8 cellular contexts compared by ENCODE assay signal in the genomic region with DNA sequence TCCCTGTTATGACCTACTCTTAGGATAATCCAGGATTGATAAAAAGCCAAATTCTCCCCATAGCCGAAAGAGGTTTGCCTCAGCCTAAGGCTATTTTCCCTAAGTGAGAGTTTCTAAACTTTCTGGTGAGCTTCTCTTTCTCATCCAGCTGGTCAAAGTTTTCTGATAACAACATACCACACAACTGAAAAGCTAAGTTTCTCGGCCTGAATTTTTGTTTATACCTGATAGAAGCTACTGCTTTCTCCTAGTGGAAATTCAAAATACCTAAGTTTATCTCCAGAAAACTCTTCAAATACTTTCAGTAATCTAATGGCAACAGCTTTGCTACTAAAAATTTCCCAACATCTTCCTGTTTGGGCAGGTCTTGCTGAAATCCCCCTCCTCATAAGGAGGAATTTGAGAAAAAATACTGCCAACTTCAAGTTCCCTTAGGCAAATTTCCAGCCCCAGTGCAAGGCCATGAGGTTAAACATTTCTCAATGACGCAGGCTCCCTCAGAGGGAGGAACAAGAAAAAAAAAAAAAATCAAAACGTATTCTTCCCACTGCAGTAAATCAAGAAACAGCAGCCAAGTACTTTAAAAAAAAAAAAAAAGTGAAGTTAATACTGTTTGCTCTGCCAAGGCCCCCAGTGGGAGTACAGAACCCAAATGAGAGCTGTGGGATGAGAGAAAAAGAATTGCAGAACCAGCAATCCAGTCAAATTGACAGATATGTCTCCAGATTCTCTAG.
DNase-seq lines count a peak whose midpoint lies in the region; TF ChIP-seq lines count a peak whose summit lies in the region.

No MANE protein-coding gene starts in this region.

- TF ChIP-seq CTCF in CD14-positive monocyte (IDR thresholded peaks at IDR 0.05) (no peak), RWPE1 (conservative IDR thresholded peaks at IDR 0.05; ENCODE audit: low read depth) (no peak), fibroblast of the aortic adventitia (IDR thresholded peaks at IDR 0.05; ENCODE audit: insufficient read depth, low read length) (no peak), parathyroid adenoma (IDR thresholded peaks at IDR 0.05) (no peak)

- no peaks in the 10 kb centered on the region for H3K36me3 ChIP-seq in parathyroid adenoma (ENCODE audit: control insufficient read depth, insufficient read depth, low read length)
- no peaks in the 10 kb centered on the region for H3K36me3 ChIP-seq in H7 (replicated peaks; ENCODE audit: control insufficient read depth, insufficient read depth, low read length)

- H3K9ac ChIP-seq in parathyroid adenoma: no peak overlapping the region

- H3K27me3 ChIP-seq in parathyroid adenoma (ENCODE audit: control insufficient read depth, insufficient read depth, low read length): no peaks in the 10 kb centered on the region
- no peaks in the 10 kb centered on the region for H3K27me3 ChIP-seq in H7 (ENCODE audit: control insufficient read depth, insufficient read depth, low read length)

- peaks cover 3% of the 10 kb centered on the region for H3K4me1 ChIP-seq in parathyroid adenoma

- no peak overlapping the region for H3K4me3 ChIP-seq in fibroblast of the aortic adventitia (ENCODE audit: low read depth, low read length)
- H3K4me3 ChIP-seq in parathyroid adenoma (ENCODE audit: low read depth, low read length): no peak overlapping the region
- H3K4me3 ChIP-seq in H7 (ENCODE audit: insufficient read depth, low read depth, low read length): no peak overlapping the region

- intact Hi-C loops in CD14-positive monocyte (cut with micrococcal nuclease): no loop called here

- DNase-seq in CD14-positive monocyte (ENCODE audit: low spot score) (peak; percentile 57), RWPE1 (ENCODE audit: low spot score) (peak; percentile 40), fibroblast of the aortic adventitia (ENCODE audit: low read depth) (peak; percentile 99), H7 (no peak), NCI-H510A treated with DMSO at 0.1 percent for 48 hours (lab: John Stamatoyannopoulos, UW) (no peak)
- DNase-seq in activated effector memory CD4-positive, alpha-beta T cell treated with Interleukin-2 at 50 U/mL for 16 hours: no peak
- no peak for DNase-seq in effector CD8-positive, alpha-beta T cell (lab: John Stamatoyannopoulos, UW)

- H3K9me3 Mint-ChIP-seq in CD14-positive monocyte: no peaks in the 10 kb centered on the region

- H2AFZ ChIP-seq in parathyroid adenoma: no peak overlapping the region

- H3K4me1 Mint-ChIP-seq in CD14-positive monocyte: peaks cover 37% of the 10 kb centered on the region

- POLR2A ChIA-PET in RWPE1 (lab: Yijun Ruan, JAX; ENCODE audit: low non-redundant PET): no interaction called here

- no peaks in the 10 kb centered on the region for H3K9me3 ChIP-seq in parathyroid adenoma (ENCODE audit: control insufficient read depth, low read length)

- H3K4me3 Mint-ChIP-seq in CD14-positive monocyte: peak overlapping the region in 1 of 2 donors; percentile 64

- H3K27ac ChIP-seq in RWPE1 (peak overlapping the region; percentile 89; the same call in 1 of the 2 replicates), parathyroid adenoma (peak overlapping the region; percentile 71)

- peaks cover 1 to 5% of the 10 kb centered on the region in 2 donors for H3K36me3 Mint-ChIP-seq in CD14-positive monocyte

- H3K79me2 ChIP-seq in parathyroid adenoma: no peaks in the 10 kb centered on the region

- no peaks in the 10 kb centered on the region for H3K27me3 Mint-ChIP-seq in CD14-positive monocyte (ENCODE audit: low read depth in 3 of 3)

- CTCF ChIA-PET in RWPE1 (lab: Yijun Ruan, JAX): interaction anchor here (0.5 kb wide), 1 partner anchor 389 kb away, joined by 3 read pairs; no protein-coding TSS in a partner anchor

- H3K4me2 ChIP-seq in parathyroid adenoma (ENCODE audit: low read length): peak overlapping the region; percentile 33

- H3K27ac Mint-ChIP-seq in CD14-positive monocyte: peak overlapping the region; percentile 81 to 94 (median 91)

Comparison
In these comparisons a context has a peak if more than half of its experiments do, and no peak if none do; other contexts are left out.
1. DNase-seq: peak in CD14-positive monocyte (single experiment), RWPE1 (single experiment) and fibroblast of the aortic adventitia (single experiment); none in H7 (single experiment), activated effector memory CD4-positive, alpha-beta T cell treated with Interleukin-2 at 50 U/mL for 16 hours (single experiment), NCI-H510A treated with DMSO at 0.1 percent for 48 hours (single experiment) and effector CD8-positive, alpha-beta T cell (single experiment).